24 cellular contexts compared by ENCODE assay signal in the genomic region with DNA sequence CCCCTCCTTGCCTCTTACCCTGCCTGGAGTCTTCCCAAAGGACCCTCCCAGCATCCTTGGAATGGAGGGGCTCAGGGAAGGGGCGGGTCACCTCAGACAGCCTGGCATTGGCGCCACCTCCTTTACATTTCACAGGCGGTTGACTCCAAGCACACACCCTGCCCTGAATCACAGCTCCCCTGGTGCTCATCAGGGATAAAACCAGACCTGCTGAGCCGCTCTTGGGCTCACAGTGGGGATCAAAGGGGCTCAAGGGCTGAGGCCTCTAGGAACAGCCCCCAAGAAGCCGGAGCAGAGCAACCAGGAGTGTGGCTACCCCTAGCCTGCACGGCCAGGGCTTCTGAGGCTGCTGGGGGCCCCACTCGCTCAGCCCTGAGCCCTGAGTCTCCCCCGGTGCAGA. TPM values are rescaled to one million over a fixed set of nuclear protein-coding genes. Genes with fewer than 3 reads are reported as not detected.
"Had no signal": no experiment of that assay in that cellular context is flagged by ENCODE, and none has a peak within 500 bp of the region (broad histone marks: within the 10 kb centered on the region; RNA-seq: fewer than 3 reads in every experiment).

No MANE protein-coding gene starts in this region.

- H3K4me3 ChIP-seq: adrenal gland, coronary artery, K562 had no signal

- H3K4me1 ChIP-seq: adrenal gland had no signal

- H3K27me3 ChIP-seq: adrenal gland had no signal

- H3K27ac ChIP-seq: adrenal gland, coronary artery had no signal

- H3K36me3 ChIP-seq: adrenal gland had no signal

- H3K9me3 ChIP-seq: adrenal gland had no signal

- DNase-seq: activated B cell treated with CpG ODN at 0.5 μM for 24 hours; activated CD4-positive, alpha-beta memory T cell treated with anti-CD3 and anti-CD28 coated beads for 36 hours; activated CD4-positive, alpha-beta T cell treated with anti-CD3 and anti-CD28 coated beads, Interleukin-2, amount 10 ng/mL, durations not matched to agents 7 days and 5 days; activated CD8-positive, alpha-beta memory T cell treated with anti-CD3 and anti-CD28 coated beads for 24 hours; activated gamma-delta T cell; activated naive CD4-positive, alpha-beta T cell treated with anti-CD3 and anti-CD28 coated beads for 36 hours; activated T-cell treated with anti-CD3 and anti-CD28 coated beads for 4 hours; activated T-cell treated with anti-CD3 and anti-CD28 coated beads, Interleukin-2, amount 50 U/mL, for 48 hours; adrenal gland; anterior cingulate cortex; central memory CD4-positive, alpha-beta T cell; Kasumi-1; NCI-H1092; NCI-H1417; NCI-H2029; NCI-H446 treated with DMSO at 0.1 percent for 48 hours; NCI-H524 treated with DMSO at 0.1 percent for 48 hours; NK-92 treated with Interleukin-12 subunit alpha and Interleukin-12 subunit beta, amount 100 ng/mL, for 24 hours; OCI-M1; RPMI8226; SHP77 treated with DMSO at 0.1 percent for 48 hours had no signal

RNA-seq across cellular contexts. Expression of a gene that starts 16.6 kb away (rescaled TPM):
- total RNA-seq: activated B cell treated with CpG ODN at 0.5 μM for 24 hours; activated CD4-positive, alpha-beta memory T cell treated with anti-CD3 and anti-CD28 coated beads for 36 hours; activated CD4-positive, alpha-beta T cell treated with anti-CD3 and anti-CD28 coated beads, Interleukin-2, amount 10 ng/mL, durations not matched to agents 7 days and 5 days; activated naive CD4-positive, alpha-beta T cell treated with anti-CD3 and anti-CD28 coated beads for 36 hours; activated T-helper 17 cell treated with anti-CD3 and anti-CD28 coated beads, Interleukin-2, amount 50 U/mL, for 72 hours had no signal
